ENCODE assay signal across 25 cellular contexts in genomic region chr11:1695548-1696108, GRCh38. TPM values are rescaled to one million over a fixed set of nuclear protein-coding genes. Genes with fewer than 3 reads are reported as not detected.
"Had no signal": no experiment of that assay in that cellular context is flagged by ENCODE, and none has a peak within 500 bp of the region (broad histone marks: within the 10 kb centered on the region; RNA-seq: fewer than 3 reads in every experiment).

No MANE protein-coding gene starts in this region.

- DNase-seq: activated CD4-positive, alpha-beta T cell treated with anti-CD3 and anti-CD28 coated beads for 1 hour; activated CD4-positive, alpha-beta T cell treated with anti-CD3 and anti-CD28 coated beads, Interleukin-2, amount 50 U/mL, for 1 hour; activated CD8-positive, alpha-beta memory T cell treated with anti-CD3 and anti-CD28 coated beads, Interleukin-2, amount 50 U/mL, for 48 hours; activated naive CD4-positive, alpha-beta T cell treated with Interleukin-2 at 50 U/mL for 16 hours; activated naive CD8-positive, alpha-beta T cell treated with anti-CD3 and anti-CD28 coated beads for 36 hours; activated T-cell treated with anti-CD3 and anti-CD28 coated beads, Interleukin-2, amount 50 U/mL, for 4 hours; gastrocnemius medialis; hypothalamus; mucosa of descending colon; pancreas; stimulated activated CD4-positive, alpha-beta T cell treated with anti-CD3 and anti-CD28 coated beads, Interleukin-12 subunit alpha, Interleukin-12 subunit beta, amount 100 ng/mL, for 4 hours; stimulated activated CD4-positive, alpha-beta T cell treated with anti-CD3 and anti-CD28 coated beads, Interleukin-4, amount 100 ng/mL, for 4 hours; stomach; T-helper 1 cell; T-helper 9 cell; transverse colon; uterus had no signal

- H3K27me3 ChIP-seq: gastrocnemius medialis, uterus had no signal

- H3K9me3 ChIP-seq: esophagus muscularis mucosa, gastrocnemius medialis, mucosa of descending colon, pancreas, stomach, transverse colon, uterus had no signal

- H3K4me3 ChIP-seq: esophagus muscularis mucosa, gastrocnemius medialis, mucosa of descending colon, pancreas, stomach, transverse colon, uterus had no signal

- ATAC-seq: activated T-cell treated with anti-CD3 and anti-CD28 coated beads, Interleukin-2, amount 50 U/mL, for 4 hours; gastrocnemius medialis; mucosa of descending colon; pancreas; right cardiac atrium had no signal

- H3K27ac ChIP-seq: esophagus muscularis mucosa, gastrocnemius medialis, pancreas, stomach, transverse colon, uterus had no signal

- H3K27ac Mint-ChIP-seq: activated naive CD8-positive, alpha-beta T cell treated with anti-CD3 and anti-CD28 coated beads for 36 hours; memory B cell had no signal

- H3K9me3 Mint-ChIP-seq: activated naive CD8-positive, alpha-beta T cell treated with anti-CD3 and anti-CD28 coated beads for 36 hours; activated T-cell treated with anti-CD3 and anti-CD28 coated beads, Interleukin-2, amount 50 U/mL, for 4 hours; central memory CD8-positive, alpha-beta T cell; memory B cell had no signal

- H3K36me3 ChIP-seq: esophagus muscularis mucosa, gastrocnemius medialis, pancreas, stomach, transverse colon, uterus had no signal

- H3K4me3 Mint-ChIP-seq: activated naive CD8-positive, alpha-beta T cell treated with anti-CD3 and anti-CD28 coated beads for 36 hours; activated T-cell treated with anti-CD3 and anti-CD28 coated beads, Interleukin-2, amount 50 U/mL, for 4 hours; central memory CD8-positive, alpha-beta T cell; memory B cell had no signal

- H3K36me3 Mint-ChIP-seq: activated naive CD8-positive, alpha-beta T cell treated with anti-CD3 and anti-CD28 coated beads for 36 hours; memory B cell had no signal

RNA-seq across cellular contexts. Expression of gene KRTAP5-6, which starts 1.4 kb away (rescaled TPM):
- total RNA-seq: activated CD8-positive, alpha-beta memory T cell treated with anti-CD3 and anti-CD28 coated beads for 36 hours; activated naive CD8-positive, alpha-beta T cell treated with anti-CD3 and anti-CD28 coated beads for 36 hours; activated T-cell treated with anti-CD3 and anti-CD28 coated beads, Interleukin-2, amount 50 U/mL, for 4 hours; astrocyte; esophagus muscularis mucosa; gastrocnemius medialis; mucosa of descending colon; pancreas; pulmonary artery endothelial cell; right cardiac atrium; stomach; temporal lobe; transverse colon; uterus had no signal
- polyA plus RNA-seq: pancreas, right cardiac atrium, stomach had no signal

RNA-seq across cellular contexts. Expression of gene IFITM10, which starts 54.8 kb away (rescaled TPM):
- total RNA-seq: activated naive CD8-positive, alpha-beta T cell treated with anti-CD3 and anti-CD28 coated beads for 36 hours had no signal
